ENCODE assay signal across 12 cellular contexts in genomic region chr22:50347157-50347556, GRCh38.
"Had no signal": no experiment of that assay in that cellular context is flagged by ENCODE, and none has a peak within 500 bp of the region (broad histone marks: within the 10 kb centered on the region; RNA-seq: fewer than 3 reads in every experiment).

No MANE protein-coding gene starts in this region.

- DNase-seq: activated CD4-positive, alpha-beta memory T cell treated with anti-CD3 and anti-CD28 coated beads for 36 hours; activated CD4-positive, CD25-positive, alpha-beta regulatory T cell treated with anti-CD3 and anti-CD28 coated beads, Interleukin-2, amount 50 U/mL, for 72 hours; activated naive CD4-positive, alpha-beta T cell; effector memory CD8-positive, alpha-beta T cell; erythroblast; left lung; sigmoid colon; stimulated activated CD4-positive, alpha-beta T cell treated with anti-CD3 and anti-CD28 coated beads, Interleukin-2, amount 100 ng/mL, for 48 hours; stimulated activated naive CD8-positive, alpha-beta T cell treated with anti-CD3 and anti-CD28 coated beads, Interleukin-15, Interleukin-2, amounts not matched to agents 100 U/mL and 50 U/mL, for 24 hours had no signal

- H3K27me3 ChIP-seq: left lung, sigmoid colon had no signal

- H3K4me1 Mint-ChIP-seq: central memory CD8-positive, alpha-beta T cell had no signal

- H3K27me3 Mint-ChIP-seq: activated CD4-positive, alpha-beta memory T cell treated with anti-CD3 and anti-CD28 coated beads for 36 hours; central memory CD8-positive, alpha-beta T cell; effector memory CD8-positive, alpha-beta T cell; natural killer cell treated with Interleukin-12 subunit alpha and Interleukin-12 subunit beta and Interleukin-15 and Interleukin-18, amount 100 ng/mL, for 72 hours had no signal

- H3K9me3 ChIP-seq: left lung, sigmoid colon had no signal

- H3K9me3 Mint-ChIP-seq: activated CD4-positive, alpha-beta memory T cell treated with anti-CD3 and anti-CD28 coated beads for 36 hours; activated T-helper 1 cell treated with anti-CD3 and anti-CD28 coated beads, Interleukin-12 subunit alpha, Interleukin-12 subunit beta, Interleukin-2, Interleukin-4 antibody, amounts not matched to agents 30 ng/mL and 10 ng/mL and 1 ng/mL, durations not matched to agents 14 hours and 24 hours and 36 hours; central memory CD8-positive, alpha-beta T cell; effector memory CD8-positive, alpha-beta T cell; natural killer cell treated with Interleukin-12 subunit alpha and Interleukin-12 subunit beta and Interleukin-15 and Interleukin-18, amount 100 ng/mL, for 72 hours had no signal

- H3K4me3 ChIP-seq: left lung, sigmoid colon had no signal

- H3K36me3 Mint-ChIP-seq: activated CD4-positive, alpha-beta memory T cell treated with anti-CD3 and anti-CD28 coated beads for 36 hours; natural killer cell treated with Interleukin-12 subunit alpha and Interleukin-12 subunit beta and Interleukin-15 and Interleukin-18, amount 100 ng/mL, for 72 hours had no signal

- H3K27ac Mint-ChIP-seq: activated CD4-positive, alpha-beta memory T cell treated with anti-CD3 and anti-CD28 coated beads for 36 hours; activated T-helper 1 cell treated with anti-CD3 and anti-CD28 coated beads, Interleukin-12 subunit alpha, Interleukin-12 subunit beta, Interleukin-2, Interleukin-4 antibody, amounts not matched to agents 30 ng/mL and 10 ng/mL and 1 ng/mL, durations not matched to agents 14 hours and 24 hours and 36 hours; effector memory CD8-positive, alpha-beta T cell; natural killer cell treated with Interleukin-12 subunit alpha and Interleukin-12 subunit beta and Interleukin-15 and Interleukin-18, amount 100 ng/mL, for 72 hours had no signal

- H3K4me3 Mint-ChIP-seq: activated CD4-positive, alpha-beta memory T cell treated with anti-CD3 and anti-CD28 coated beads for 36 hours; activated T-helper 1 cell treated with anti-CD3 and anti-CD28 coated beads, Interleukin-12 subunit alpha, Interleukin-12 subunit beta, Interleukin-2, Interleukin-4 antibody, amounts not matched to agents 30 ng/mL and 10 ng/mL and 1 ng/mL, durations not matched to agents 14 hours and 24 hours and 36 hours; central memory CD8-positive, alpha-beta T cell; effector memory CD8-positive, alpha-beta T cell; natural killer cell treated with Interleukin-12 subunit alpha and Interleukin-12 subunit beta and Interleukin-15 and Interleukin-18, amount 100 ng/mL, for 72 hours had no signal

- H3K27ac ChIP-seq: left lung, sigmoid colon had no signal
